Comparison of ENCODE assay signal across 29 cellular contexts in genomic region chr2:189870396-189871089, GRCh38.
DNase-seq lines count a peak whose midpoint lies in the region; ATAC-seq and TF ChIP-seq lines count a peak whose summit lies in the region.
"Had no signal": no experiment of that assay in that cellular context is flagged by ENCODE, and none has a peak within 500 bp of the region (broad histone marks: within the 10 kb centered on the region; RNA-seq: fewer than 3 reads in every experiment).

No MANE protein-coding gene starts in this region.

- H3K27ac ChIP-seq in MM.1S (ENCODE audit: low read length), result peak overlapping the region; percentile 72
- peak overlapping the region in 6 of 8 donors; percentile 14 to 55 (median 42) for H3K27ac ChIP-seq in spleen
- H3K27ac ChIP-seq: dorsolateral prefrontal cortex, esophagus muscularis mucosa, GM23248, Peyer's patch, right atrium auricular region, stomach, thyroid gland, vagina, VCaP had no signal

- H3K9me2 ChIP-seq in MM.1S (replicated peaks; ENCODE audit: insufficient read depth, low read length), result no peaks in the 10 kb centered on the region

- no peaks in the 10 kb centered on the region for H4K20me1 ChIP-seq in MM.1S (ENCODE audit: insufficient read depth, low read length)

- WGBS in spleen, 5 donors, result 56 to 86% (median 69%) methylated on average over 5 of the region's 5 CpGs

- H3K9ac ChIP-seq in MM.1S (ENCODE audit: low read length), result no peak overlapping the region
- H3K9ac ChIP-seq: GM23248 had no signal

- peak overlapping the region; percentile 28; the same call in 1 of the 2 replicates for H3K4me2 ChIP-seq in MM.1S (ENCODE audit: low read depth, low read length)

- no peaks in the 10 kb centered on the region for H3K9me3 ChIP-seq in MM.1S (replicated peaks; ENCODE audit: insufficient read depth, low read length)
- H3K9me3 ChIP-seq in spleen, result no peaks in the 10 kb centered on the region
- H3K9me3 ChIP-seq: esophagus muscularis mucosa, Peyer's patch, right atrium auricular region, stomach, thyroid gland, vagina had no signal

- ATAC-seq in HG03196 (IDR thresholded peaks at IDR 0.05; ENCODE audit: unreplicated experiment), result no peak
- ATAC-seq: activated CD4-positive, alpha-beta T cell treated with anti-CD3 and anti-CD28 coated beads for 36 hours; activated T-helper 17 cell treated with anti-CD3 and anti-CD28 coated beads, Interleukin-2, amount 50 U/mL, for 72 hours; K562 had no signal

- TF ChIP-seq CTCF in MM.1S (IDR thresholded peaks at IDR 0.05; ENCODE audit: low read length) (no peak), spleen (IDR thresholded peaks at IDR 0.05 in 8 of 11, conservative IDR thresholded peaks at IDR 0.05 in 3 of 11) (no peak)

- TF ChIP-seq POLR2A in spleen (IDR thresholded peaks at IDR 0.05), result no peak

- H3K27me3 ChIP-seq in MM.1S (replicated peaks; ENCODE audit: insufficient read depth, low read length), result no peaks in the 10 kb centered on the region
- H3K27me3 ChIP-seq in spleen (replicated peaks in 1 of 7), result no peaks in the 10 kb centered on the region
- H3K27me3 ChIP-seq: dorsolateral prefrontal cortex, esophagus muscularis mucosa, Peyer's patch, right atrium auricular region, stomach, thyroid gland, vagina had no signal

- H3K79me2 ChIP-seq in MM.1S (ENCODE audit: low read length), result no peaks in the 10 kb centered on the region

- peaks cover 13% of the 10 kb centered on the region; the same call in 1 of the 2 replicates for H3F3A ChIP-seq in MM.1S (ENCODE audit: insufficient read depth, low read length)

- no peak overlapping the region for H2AFZ ChIP-seq in MM.1S (ENCODE audit: low read length)
- H2AFZ ChIP-seq: GM23248 had no signal

- H3K36me3 ChIP-seq in MM.1S (replicated peaks; ENCODE audit: insufficient read depth, low read length), result no peaks in the 10 kb centered on the region
- peaks cover 0 to 39% (median 4%) of the 10 kb centered on the region in 6 donors for H3K36me3 ChIP-seq in spleen

- H3K4me3 ChIP-seq in MM.1S (ENCODE audit: low read length) (no peak overlapping the region), spleen (no peak overlapping the region)
- H3K4me3 ChIP-seq: dorsolateral prefrontal cortex, esophagus muscularis mucosa, GM23248, K562, Peyer's patch, right atrium auricular region, stomach, thyroid gland, vagina had no signal

- peak; percentile 45 for DNase-seq in SKM-1 treated with dmso at 0.1 percent for 144 hours (lab: John Stamatoyannopoulos, UW; ENCODE audit: unreplicated experiment)
- DNase-seq in SKM-1 (lab: John Stamatoyannopoulos, UW; ENCODE audit: unreplicated experiment), result no peak
- DNase-seq in MM.1S, result peak; percentile 50
- peak; percentile 41 for DNase-seq in fibroblast of gingiva (ENCODE audit: low read depth)
- no peak for DNase-seq in spleen
- no peak for DNase-seq in hippocampal formation (lab: John Stamatoyannopoulos, UW)
- no peak for DNase-seq in stimulated activated naive CD4-positive, alpha-beta T cell treated with Interleukin-2 at 50 U/mL for 16 hours (lab: John Stamatoyannopoulos, UW)
- DNase-seq: activated CD4-positive, alpha-beta T cell treated with anti-CD3 and anti-CD28 coated beads for 36 hours; activated naive CD4-positive, alpha-beta T cell treated with anti-CD3 and anti-CD28 coated beads, Interleukin-2, amount 10 ng/mL, durations not matched to agents 7 days and 5 days; CD4-positive, alpha-beta T cell; dorsolateral prefrontal cortex; GM23248; hypothalamus; NCI-H1436; NCI-H2081; NCI-H226; Peyer's patch; SHP77; stimulated activated CD8-positive, alpha-beta memory T cell treated with anti-CD3 and anti-CD28 coated beads, Interleukin-4, amount 100 ng/mL, for 48 hours; stomach; SW 1271; thyroid gland had no signal

- peaks cover 15% of the 10 kb centered on the region for H3K4me1 ChIP-seq in MM.1S (ENCODE audit: low read length)
- peaks cover 0 to 14% (median 0%) of the 10 kb centered on the region in 6 donors for H3K4me1 ChIP-seq in spleen
- H3K4me1 ChIP-seq: esophagus muscularis mucosa, Peyer's patch, right atrium auricular region, stomach, thyroid gland, vagina had no signal

- intact Hi-C loops in spleen (cut with DNase I; ENCODE audit: low total_unique reads), result no loop called here

Comparison
In these comparisons a context has a peak if more than half of its experiments do, and no peak if none do; other contexts are left out.
1. DNase-seq: peak in SKM-1 treated with dmso at 0.1 percent for 144 hours (single experiment), MM.1S (single experiment) and fibroblast of gingiva (single experiment); none in SKM-1 (single experiment), spleen (single experiment), hippocampal formation (0 of 2) and stimulated activated naive CD4-positive, alpha-beta T cell treated with Interleukin-2 at 50 U/mL for 16 hours (single experiment).